Comparison of ENCODE assay signal across 8 cellular contexts in genomic region chr12:41963398-41963797, GRCh38.
"Had no signal": no experiment of that assay in that cellular context is flagged by ENCODE, and none has a peak within 500 bp of the region (broad histone marks: within the 10 kb centered on the region; RNA-seq: fewer than 3 reads in every experiment).

No MANE protein-coding gene starts in this region.

- H3K27ac ChIP-seq: GM23248 had no signal

- H3K36me3 ChIP-seq: HAP-1 had no signal

- H3K9me3 ChIP-seq: HAP-1 had no signal

- H3K9ac ChIP-seq: GM23248 had no signal

- H3K4me2 ChIP-seq: GM23338 had no signal

- DNase-seq: GM23248, GOT3, H7, H9, HCEC 1CT, HFFc6 had no signal

- H3K4me3 ChIP-seq: GM23248, GM23338, HAP-1 had no signal

- H2AFZ ChIP-seq: GM23248, GM23338 had no signal
